Comparison of ENCODE assay signal across 15 cellular contexts in the genomic region with DNA sequence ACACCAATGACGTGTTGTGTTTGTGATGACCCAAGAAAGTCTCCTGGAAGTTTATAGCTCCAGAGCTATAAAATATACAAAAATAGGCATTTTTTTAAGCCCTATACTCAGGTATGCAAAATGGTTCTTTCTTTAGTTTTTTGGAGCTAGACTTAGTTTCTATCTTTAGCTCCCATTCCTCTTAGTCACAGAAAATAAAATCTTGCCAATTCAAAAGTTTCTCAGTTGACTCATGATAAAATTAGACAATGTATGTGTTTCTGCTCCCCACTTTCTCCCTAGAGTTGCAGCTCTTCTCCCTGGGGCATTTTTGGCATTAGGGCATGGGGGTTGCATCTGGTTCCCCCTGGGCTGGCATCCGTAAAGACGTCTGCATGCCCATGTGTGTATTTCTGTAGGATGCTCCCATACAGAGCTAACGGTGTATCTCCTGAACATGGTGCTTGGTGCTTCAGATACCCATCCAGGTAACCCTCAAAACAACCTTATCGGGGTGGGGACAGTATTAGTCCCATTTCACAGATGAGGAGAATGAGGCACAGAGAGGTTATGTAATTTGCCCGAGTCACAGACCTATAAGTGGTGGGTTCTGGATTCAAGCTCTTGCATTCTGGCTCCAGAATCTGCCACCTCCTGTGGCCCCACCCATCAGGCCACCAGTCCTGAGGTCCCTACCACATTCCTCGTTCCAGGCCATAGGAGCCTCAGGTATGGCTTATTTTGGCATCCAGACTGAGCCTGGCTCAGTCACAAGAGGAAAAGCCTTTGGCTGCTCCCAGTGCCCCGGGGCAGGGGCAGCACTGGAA. TPM values are rescaled to one million over a fixed set of nuclear protein-coding genes. Genes with fewer than 3 reads are reported as not detected.
DNase-seq lines count a peak whose midpoint lies in the region; ATAC-seq and TF ChIP-seq lines count a peak whose summit lies in the region.
"Had no signal": no experiment of that assay in that cellular context is flagged by ENCODE, and none has a peak within 500 bp of the region (broad histone marks: within the 10 kb centered on the region; RNA-seq: fewer than 3 reads in every experiment).

No MANE protein-coding gene starts in this region.

- H3K27ac ChIP-seq in Panc1 (ENCODE audit: low read length): peak overlapping the region; percentile 37
- peak overlapping the region; percentile 89 for H3K27ac ChIP-seq in osteoblast (ENCODE audit: low read depth, low read length)
- H3K27ac ChIP-seq: vagina had no signal

- POLR2A ChIA-PET in Panc1 (lab: Charles Lee): interaction anchor here (0.6 to 0.8 kb wide), 5 partner anchors 10 to 624 kb away, joined by 3 to 8 read pairs (median 4); no protein-coding TSS in a partner anchor

- H3K9me3 ChIP-seq in Panc1 (ENCODE audit: control insufficient read depth, insufficient read depth, low read depth, low read length): no peaks in the 10 kb centered on the region
- no peaks in the 10 kb centered on the region for H3K9me3 ChIP-seq in osteoblast (ENCODE audit: low read depth, low read length)
- H3K9me3 ChIP-seq: vagina had no signal

- no peaks in the 10 kb centered on the region for H4K20me1 ChIP-seq in osteoblast (ENCODE audit: insufficient read depth, low read length)

- H3K4me2 ChIP-seq in osteoblast (ENCODE audit: insufficient read depth, low read length): peak overlapping the region; percentile 5

- peaks cover 11% of the 10 kb centered on the region; the same call in 1 of the 2 replicates for H3K4me1 ChIP-seq in Panc1 (ENCODE audit: control insufficient read depth, insufficient read depth, low read length)
- H3K4me1 ChIP-seq in osteoblast (ENCODE audit: insufficient read depth, low read length): peaks cover 18% of the 10 kb centered on the region

- no peak overlapping the region for H3K27ac Mint-ChIP-seq in activated naive CD8-positive, alpha-beta T cell treated with anti-CD3 and anti-CD28 coated beads for 36 hours
- H3K27ac Mint-ChIP-seq: stimulated activated memory B cell treated with anti-CD40 and anti-IgM and Interleukin-4, amounts not matched to agents 10 μg/mL and 1 μg/mL and 100 μg/mL, for 72 hours had no signal

- no TSS peak for BruUV-seq in Panc1 (replicated peaks; lab: Mats Ljungman, UMichigan)

- H2AFZ ChIP-seq in osteoblast (ENCODE audit: low read length): no peak overlapping the region

- CTCF ChIA-PET in Panc1 (lab: Charles Lee): no interaction called here

- no peak overlapping the region for H3K4me3 Mint-ChIP-seq in activated naive CD8-positive, alpha-beta T cell treated with anti-CD3 and anti-CD28 coated beads for 36 hours
- H3K4me3 Mint-ChIP-seq: neural crest cell; stimulated activated memory B cell treated with anti-CD40 and anti-IgM and Interleukin-4, amounts not matched to agents 10 μg/mL and 1 μg/mL and 100 μg/mL, for 72 hours had no signal

- intact Hi-C loops in Panc1 (cut with micrococcal nuclease; ENCODE audit: unreplicated experiment): no loop called here

- no peaks in the 10 kb centered on the region for H3K27me3 ChIP-seq in Panc1 (ENCODE audit: control insufficient read depth, insufficient read depth, low read length)
- H3K27me3 ChIP-seq in osteoblast (ENCODE audit: insufficient read depth, low read length): no peaks in the 10 kb centered on the region
- H3K27me3 ChIP-seq: vagina had no signal

- TF ChIP-seq CTCF in Panc1 (IDR thresholded peaks at IDR 0.05) (no peak), osteoblast (IDR thresholded peaks at IDR 0.05; ENCODE audit: extremely low read depth, low read depth, low read length) (no peak)

- H3K36me3 Mint-ChIP-seq in activated naive CD8-positive, alpha-beta T cell treated with anti-CD3 and anti-CD28 coated beads for 36 hours: no peaks in the 10 kb centered on the region
- H3K36me3 Mint-ChIP-seq: stimulated activated memory B cell treated with anti-CD40 and anti-IgM and Interleukin-4, amounts not matched to agents 10 μg/mL and 1 μg/mL and 100 μg/mL, for 72 hours had no signal

- DNase-seq in Caki2 (ENCODE audit: low read depth) (peak; percentile 35), Panc1 (ENCODE audit: low read depth, low spot score) (no peak), dedifferentiated amniotic fluid mesenchymal stem cell (ENCODE audit: extremely low spot score) (peak; percentile 81), osteoblast (ENCODE audit: insufficient read length, low spot score, missing footprints) (peak; percentile 90)
- no peak for DNase-seq in activated naive CD8-positive, alpha-beta T cell treated with anti-CD3 and anti-CD28 coated beads for 36 hours
- DNase-seq: cortex of kidney, NCI-H187 treated with DMSO at 0.1 percent for 48 hours, NCI-H526 treated with DMSO at 0.1 percent for 48 hours had no signal

- ATAC-seq in Panc1: peak; percentile 42; the same call in 1 of the 2 replicates
- ATAC-seq in HG02852 (IDR thresholded peaks at IDR 0.05; ENCODE audit: unreplicated experiment): no peak
- no peak for ATAC-seq in GM21381 (IDR thresholded peaks at IDR 0.05; ENCODE audit: unreplicated experiment)
- ATAC-seq in GM18517 (IDR thresholded peaks at IDR 0.05; ENCODE audit: unreplicated experiment): no peak
- ATAC-seq: GM12878; stimulated activated memory B cell treated with anti-CD40 and anti-IgM and Interleukin-4, amounts not matched to agents 10 μg/mL and 1 μg/mL and 100 μg/mL, for 72 hours had no signal

- H3K36me3 ChIP-seq in Panc1 (ENCODE audit: control insufficient read depth, insufficient read depth, low read length) (no peaks in the 10 kb centered on the region), osteoblast (ENCODE audit: insufficient read depth, low read length) (no peaks in the 10 kb centered on the region)
- H3K36me3 ChIP-seq: vagina had no signal

- H3K9me3 Mint-ChIP-seq in activated naive CD8-positive, alpha-beta T cell treated with anti-CD3 and anti-CD28 coated beads for 36 hours: no peaks in the 10 kb centered on the region
- H3K9me3 Mint-ChIP-seq: neural crest cell; stimulated activated memory B cell treated with anti-CD40 and anti-IgM and Interleukin-4, amounts not matched to agents 10 μg/mL and 1 μg/mL and 100 μg/mL, for 72 hours had no signal

- no peak overlapping the region for H3K4me3 ChIP-seq in Panc1 (ENCODE audit: low read depth in 2 of 2, low read length in 2 of 2)
- no peak overlapping the region for H3K4me3 ChIP-seq in osteoblast (ENCODE audit: insufficient read depth, low read length)
- H3K4me3 ChIP-seq: GM12878, vagina had no signal

- H3K27me3 Mint-ChIP-seq in activated naive CD8-positive, alpha-beta T cell treated with anti-CD3 and anti-CD28 coated beads for 36 hours: no peaks in the 10 kb centered on the region

- in situ Hi-C loops in Caki2 (cut with HindIII; ENCODE audit: low pct_unique_long_range_greater_than_20kb, low sequenced_read_pairs) (no loop called here), Panc1 (cut with HindIII; ENCODE audit: low pct_unique_long_range_greater_than_20kb, low sequenced_read_pairs) (no loop called here)

- no peaks in the 10 kb centered on the region for H3K4me1 Mint-ChIP-seq in activated naive CD8-positive, alpha-beta T cell treated with anti-CD3 and anti-CD28 coated beads for 36 hours
- H3K4me1 Mint-ChIP-seq: stimulated activated memory B cell treated with anti-CD40 and anti-IgM and Interleukin-4, amounts not matched to agents 10 μg/mL and 1 μg/mL and 100 μg/mL, for 72 hours had no signal

- H3K79me2 ChIP-seq in osteoblast (ENCODE audit: insufficient read depth, low read length): no peaks in the 10 kb centered on the region

RNA-seq across cellular contexts. Expression of a gene that starts 43.1 kb away (rescaled TPM):
- 33.8 and 34.8 TPM in 2 replicates for total RNA-seq in Caki2 (2014; rRNA removed; shearing (Covaris generic); ENCODE audit: low replicate concordance)
- 107 TPM for total RNA-seq in Panc1 (2021; ENCODE audit: unreplicated experiment)
- 57.3 TPM for polyA plus RNA-seq in Panc1 (2012; ENCODE audit: insufficient read length)
- 56.0 and 66.2 TPM in 2 replicates for total RNA-seq in osteoblast
- under 1 TPM; 0.04 to 0.12 TPM for total RNA-seq in activated naive CD8-positive, alpha-beta T cell treated with anti-CD3 and anti-CD28 coated beads for 36 hours

Comparison
In these comparisons a context has a peak if more than half of its experiments do, and no peak if none do; other contexts are left out.
1. DNase-seq: peak in Caki2 (single experiment), dedifferentiated amniotic fluid mesenchymal stem cell (single experiment) and osteoblast (single experiment); none in Panc1 (single experiment) and activated naive CD8-positive, alpha-beta T cell treated with anti-CD3 and anti-CD28 coated beads for 36 hours (single experiment).
2. RNA of a gene that starts 43.1 kb away (total RNA-seq): 107 TPM in Panc1 (single experiment), 56.0 to 66.2 TPM in osteoblast and 33.8 to 34.8 TPM in Caki2; 0.04 to 0.12 TPM in activated naive CD8-positive, alpha-beta T cell treated with anti-CD3 and anti-CD28 coated beads for 36 hours; every median in the first group is over 10 times any median in the second.